ENCODE assay signal across 1 cellular context in the genomic region with DNA sequence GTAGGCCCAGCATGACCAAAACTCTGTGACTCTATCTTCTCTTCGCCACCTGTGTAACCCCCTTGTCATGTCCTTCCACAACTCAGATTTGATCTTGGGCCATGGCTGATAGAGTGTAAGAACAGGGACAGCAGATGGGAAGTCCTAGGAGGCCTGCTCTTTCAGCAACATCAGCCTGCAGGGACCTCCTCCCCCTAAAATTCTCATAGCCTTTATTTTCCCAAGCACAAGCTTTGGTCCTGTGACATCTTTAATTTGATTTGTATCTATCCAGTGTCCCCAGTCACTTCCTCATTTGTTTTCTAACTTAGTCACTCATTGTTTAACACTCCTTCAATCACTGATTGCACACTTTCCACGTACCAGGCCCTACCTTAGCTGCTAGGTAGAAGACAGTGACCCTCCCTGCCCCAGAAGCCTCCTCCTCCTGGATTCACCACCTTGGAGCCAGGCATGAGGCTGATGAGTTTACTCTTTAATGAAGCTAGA.
TF ChIP-seq lines count a peak whose summit lies in the region.

No MANE protein-coding gene starts in this region.

TF ChIP-seq in K562, 482 proteins besides CTCF, POLR2A, EP300 and RAD21 (continued from another document and continues in another):
- TF ChIP-seq TRIM25 (IDR thresholded peaks at IDR 0.05; ENCODE audit: borderline replicate concordance): no peak
- no peak for TF ChIP-seq TCF7 (IDR thresholded peaks at IDR 0.05; ENCODE audit: borderline replicate concordance)
- no peak for TF ChIP-seq PHB2 (IDR thresholded peaks at IDR 0.05; ENCODE audit: low read depth)
- TF ChIP-seq HDAC8 (tag; IDR thresholded peaks at IDR 0.05): no peak
- no peak for TF ChIP-seq THRA (IDR thresholded peaks at IDR 0.05)
- no peak for TF ChIP-seq YY1 (IDR thresholded peaks at IDR 0.05; ENCODE audit: borderline replicate concordance in 1 of 3, control insufficient read depth in 1 of 3, extremely low read depth in 1 of 3, insufficient read depth in 3 of 3, insufficient read length in 1 of 3, insufficient replicate concordance in 2 of 3, low read depth in 1 of 3, low read length in 2 of 3)
- TF ChIP-seq, protein P1, sequence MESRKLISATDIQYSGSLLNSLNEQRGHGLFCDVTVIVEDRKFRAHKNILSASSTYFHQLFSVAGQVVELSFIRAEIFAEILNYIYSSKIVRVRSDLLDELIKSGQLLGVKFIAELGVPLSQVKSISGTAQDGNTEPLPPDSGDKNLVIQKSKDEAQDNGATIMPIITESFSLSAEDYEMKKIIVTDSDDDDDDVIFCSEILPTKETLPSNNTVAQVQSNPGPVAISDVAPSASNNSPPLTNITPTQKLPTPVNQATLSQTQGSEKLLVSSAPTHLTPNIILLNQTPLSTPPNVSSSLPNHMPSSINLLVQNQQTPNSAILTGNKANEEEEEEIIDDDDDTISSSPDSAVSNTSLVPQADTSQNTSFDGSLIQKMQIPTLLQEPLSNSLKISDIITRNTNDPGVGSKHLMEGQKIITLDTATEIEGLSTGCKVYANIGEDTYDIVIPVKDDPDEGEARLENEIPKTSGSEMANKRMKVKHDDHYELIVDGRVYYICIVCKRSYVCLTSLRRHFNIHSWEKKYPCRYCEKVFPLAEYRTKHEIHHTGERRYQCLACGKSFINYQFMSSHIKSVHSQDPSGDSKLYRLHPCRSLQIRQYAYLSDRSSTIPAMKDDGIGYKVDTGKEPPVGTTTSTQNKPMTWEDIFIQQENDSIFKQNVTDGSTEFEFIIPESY (CRISPR knock-in tag; IDR thresholded peaks at IDR 0.05): no peak
- TF ChIP-seq, protein P2, sequence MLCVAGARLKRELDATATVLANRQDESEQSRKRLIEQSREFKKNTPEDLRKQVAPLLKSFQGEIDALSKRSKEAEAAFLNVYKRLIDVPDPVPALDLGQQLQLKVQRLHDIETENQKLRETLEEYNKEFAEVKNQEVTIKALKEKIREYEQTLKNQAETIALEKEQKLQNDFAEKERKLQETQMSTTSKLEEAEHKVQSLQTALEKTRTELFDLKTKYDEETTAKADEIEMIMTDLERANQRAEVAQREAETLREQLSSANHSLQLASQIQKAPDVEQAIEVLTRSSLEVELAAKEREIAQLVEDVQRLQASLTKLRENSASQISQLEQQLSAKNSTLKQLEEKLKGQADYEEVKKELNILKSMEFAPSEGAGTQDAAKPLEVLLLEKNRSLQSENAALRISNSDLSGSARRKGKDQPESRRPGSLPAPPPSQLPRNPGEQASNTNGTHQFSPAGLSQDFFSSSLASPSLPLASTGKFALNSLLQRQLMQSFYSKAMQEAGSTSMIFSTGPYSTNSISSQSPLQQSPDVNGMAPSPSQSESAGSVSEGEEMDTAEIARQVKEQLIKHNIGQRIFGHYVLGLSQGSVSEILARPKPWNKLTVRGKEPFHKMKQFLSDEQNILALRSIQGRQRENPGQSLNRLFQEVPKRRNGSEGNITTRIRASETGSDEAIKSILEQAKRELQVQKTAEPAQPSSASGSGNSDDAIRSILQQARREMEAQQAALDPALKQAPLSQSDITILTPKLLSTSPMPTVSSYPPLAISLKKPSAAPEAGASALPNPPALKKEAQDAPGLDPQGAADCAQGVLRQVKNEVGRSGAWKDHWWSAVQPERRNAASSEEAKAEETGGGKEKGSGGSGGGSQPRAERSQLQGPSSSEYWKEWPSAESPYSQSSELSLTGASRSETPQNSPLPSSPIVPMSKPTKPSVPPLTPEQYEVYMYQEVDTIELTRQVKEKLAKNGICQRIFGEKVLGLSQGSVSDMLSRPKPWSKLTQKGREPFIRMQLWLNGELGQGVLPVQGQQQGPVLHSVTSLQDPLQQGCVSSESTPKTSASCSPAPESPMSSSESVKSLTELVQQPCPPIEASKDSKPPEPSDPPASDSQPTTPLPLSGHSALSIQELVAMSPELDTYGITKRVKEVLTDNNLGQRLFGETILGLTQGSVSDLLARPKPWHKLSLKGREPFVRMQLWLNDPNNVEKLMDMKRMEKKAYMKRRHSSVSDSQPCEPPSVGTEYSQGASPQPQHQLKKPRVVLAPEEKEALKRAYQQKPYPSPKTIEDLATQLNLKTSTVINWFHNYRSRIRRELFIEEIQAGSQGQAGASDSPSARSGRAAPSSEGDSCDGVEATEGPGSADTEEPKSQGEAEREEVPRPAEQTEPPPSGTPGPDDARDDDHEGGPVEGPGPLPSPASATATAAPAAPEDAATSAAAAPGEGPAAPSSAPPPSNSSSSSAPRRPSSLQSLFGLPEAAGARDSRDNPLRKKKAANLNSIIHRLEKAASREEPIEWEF (CRISPR knock-in tag; IDR thresholded peaks at IDR 0.05): no peak
- TF ChIP-seq ZNF589 (CRISPR knock-in tag; IDR thresholded peaks at IDR 0.05; ENCODE audit: low read depth): no peak
- no peak for TF ChIP-seq GABPA (tag; conservative IDR thresholded peaks at IDR 0.05; ENCODE audit: low read depth)
- no peak for TF ChIP-seq SRSF9 (IDR thresholded peaks at IDR 0.05; ENCODE audit: borderline replicate concordance, low read depth, low read length)
- no peak for TF ChIP-seq RBM39 (optimal IDR thresholded peaks at IDR 0.05; ENCODE audit: low read depth, low read length)
- no peak for TF ChIP-seq KLF13 (tag; IDR thresholded peaks at IDR 0.05; ENCODE audit: borderline replicate concordance, low read depth)
- no peak for TF ChIP-seq MAFG (tag; conservative IDR thresholded peaks at IDR 0.05)
- TF ChIP-seq SIN3A (IDR thresholded peaks at IDR 0.05; ENCODE audit: borderline replicate concordance in 2 of 2, control insufficient read depth in 1 of 2, low read depth in 2 of 2, low read length in 2 of 2): peak; percentile 34 to 59; a peak in 3 of 4 replicates
- TF ChIP-seq ZNF134 (CRISPR knock-in tag; conservative IDR thresholded peaks at IDR 0.05): no peak
- 0 out of 4 replicates have a peak, but pooled peaks have one; percentile 23 to 35 for TF ChIP-seq FOXK2 (conservative IDR thresholded peaks at IDR 0.05 in 1 of 2, IDR thresholded peaks at IDR 0.05 in 1 of 2; ENCODE audit: low read depth in 2 of 2)
- TF ChIP-seq SAFB2 (IDR thresholded peaks at IDR 0.05; ENCODE audit: borderline replicate concordance, low read depth, low read length, severe bottlenecking): no peak
- no peak for TF ChIP-seq HNRNPH1 (optimal IDR thresholded peaks at IDR 0.05; ENCODE audit: low read depth, low read length)
- no peak for TF ChIP-seq ZNF518B (CRISPR knock-in tag; IDR thresholded peaks at IDR 0.05)
- peak; percentile 98 for TF ChIP-seq SPI1 (IDR thresholded peaks at IDR 0.05; ENCODE audit: borderline replicate concordance, low read depth, low read length)
- TF ChIP-seq, protein P3, sequence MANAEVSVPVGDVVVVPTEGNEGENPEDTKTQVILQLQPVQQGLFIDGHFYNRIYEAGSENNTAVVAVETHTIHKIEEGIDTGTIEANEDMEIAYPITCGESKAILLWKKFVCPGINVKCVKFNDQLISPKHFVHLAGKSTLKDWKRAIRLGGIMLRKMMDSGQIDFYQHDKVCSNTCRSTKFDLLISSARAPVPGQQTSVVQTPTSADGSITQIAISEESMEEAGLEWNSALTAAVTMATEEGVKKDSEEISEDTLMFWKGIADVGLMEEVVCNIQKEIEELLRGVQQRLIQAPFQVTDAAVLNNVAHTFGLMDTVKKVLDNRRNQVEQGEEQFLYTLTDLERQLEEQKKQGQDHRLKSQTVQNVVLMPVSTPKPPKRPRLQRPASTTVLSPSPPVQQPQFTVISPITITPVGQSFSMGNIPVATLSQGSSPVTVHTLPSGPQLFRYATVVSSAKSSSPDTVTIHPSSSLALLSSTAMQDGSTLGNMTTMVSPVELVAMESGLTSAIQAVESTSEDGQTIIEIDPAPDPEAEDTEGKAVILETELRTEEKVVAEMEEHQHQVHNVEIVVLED (CRISPR knock-in tag; IDR thresholded peaks at IDR 0.05): no peak
- no peak for TF ChIP-seq CEBPG (CRISPR knock-in tag; IDR thresholded peaks at IDR 0.05)
- no peak for TF ChIP-seq CEBPG (tag; conservative IDR thresholded peaks at IDR 0.05 in 1 of 2, IDR thresholded peaks at IDR 0.05 in 1 of 2)
- TF ChIP-seq PRPF4 (IDR thresholded peaks at IDR 0.05; ENCODE audit: insufficient read depth, low read depth, low read length, poor library complexity, severe bottlenecking): no peak
- no peak for TF ChIP-seq ZNF282 (CRISPR knock-in tag; IDR thresholded peaks at IDR 0.05)
- no peak for TF ChIP-seq CHD4 (IDR thresholded peaks at IDR 0.05; ENCODE audit: insufficient read depth, insufficient replicate concordance, low read depth, low read length, poor library complexity, severe bottlenecking)
- TF ChIP-seq BDP1 (IDR thresholded peaks at IDR 0.05; ENCODE audit: insufficient read depth, insufficient read length): no peak
- no peak for TF ChIP-seq ZBTB7A (IDR thresholded peaks at IDR 0.05; ENCODE audit: borderline replicate concordance, control insufficient read depth, low read depth, low read length)
- peak; percentile 51 for TF ChIP-seq MEIS2 (IDR thresholded peaks at IDR 0.05; ENCODE audit: partially characterized antibody)
- peak; percentile 35; the same call in 1 of the 2 replicates for TF ChIP-seq EP400 (IDR thresholded peaks at IDR 0.05)
- TF ChIP-seq SIX5 (IDR thresholded peaks at IDR 0.05; ENCODE audit: borderline replicate concordance in 1 of 2, insufficient read depth in 1 of 2, low read depth in 1 of 2, low read length in 2 of 2): no peak
- TF ChIP-seq ZNF583 (CRISPR knock-in tag; IDR thresholded peaks at IDR 0.05): no peak
- TF ChIP-seq PTBP1 (IDR thresholded peaks at IDR 0.05; ENCODE audit: low read depth, low read length): no peak
- TF ChIP-seq, protein P4, sequence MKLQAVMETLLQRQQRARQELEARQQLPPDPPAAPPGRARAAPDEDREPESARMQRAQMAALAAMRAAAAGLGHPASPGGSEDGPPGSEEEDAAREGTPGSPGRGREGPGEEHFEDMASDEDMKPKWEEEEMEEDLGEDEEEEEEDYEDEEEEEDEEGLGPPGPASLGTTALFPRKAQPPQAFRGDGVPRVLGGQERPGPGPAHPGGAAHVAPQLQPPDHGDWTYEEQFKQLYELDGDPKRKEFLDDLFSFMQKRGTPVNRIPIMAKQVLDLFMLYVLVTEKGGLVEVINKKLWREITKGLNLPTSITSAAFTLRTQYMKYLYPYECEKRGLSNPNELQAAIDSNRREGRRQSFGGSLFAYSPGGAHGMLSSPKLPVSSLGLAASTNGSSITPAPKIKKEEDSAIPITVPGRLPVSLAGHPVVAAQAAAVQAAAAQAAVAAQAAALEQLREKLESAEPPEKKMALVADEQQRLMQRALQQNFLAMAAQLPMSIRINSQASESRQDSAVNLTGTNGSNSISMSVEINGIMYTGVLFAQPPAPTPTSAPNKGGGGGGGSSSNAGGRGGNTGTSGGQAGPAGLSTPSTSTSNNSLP (IDR thresholded peaks at IDR 0.05; ENCODE audit: borderline replicate concordance, low read depth, low read length): no peak
- TF ChIP-seq HDGF (IDR thresholded peaks at IDR 0.05): no peak; the same call in 1 of the 2 replicates
- TF ChIP-seq, protein P5, sequence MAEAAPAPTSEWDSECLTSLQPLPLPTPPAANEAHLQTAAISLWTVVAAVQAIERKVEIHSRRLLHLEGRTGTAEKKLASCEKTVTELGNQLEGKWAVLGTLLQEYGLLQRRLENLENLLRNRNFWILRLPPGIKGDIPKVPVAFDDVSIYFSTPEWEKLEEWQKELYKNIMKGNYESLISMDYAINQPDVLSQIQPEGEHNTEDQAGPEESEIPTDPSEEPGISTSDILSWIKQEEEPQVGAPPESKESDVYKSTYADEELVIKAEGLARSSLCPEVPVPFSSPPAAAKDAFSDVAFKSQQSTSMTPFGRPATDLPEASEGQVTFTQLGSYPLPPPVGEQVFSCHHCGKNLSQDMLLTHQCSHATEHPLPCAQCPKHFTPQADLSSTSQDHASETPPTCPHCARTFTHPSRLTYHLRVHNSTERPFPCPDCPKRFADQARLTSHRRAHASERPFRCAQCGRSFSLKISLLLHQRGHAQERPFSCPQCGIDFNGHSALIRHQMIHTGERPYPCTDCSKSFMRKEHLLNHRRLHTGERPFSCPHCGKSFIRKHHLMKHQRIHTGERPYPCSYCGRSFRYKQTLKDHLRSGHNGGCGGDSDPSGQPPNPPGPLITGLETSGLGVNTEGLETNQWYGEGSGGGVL (CRISPR knock-in tag; IDR thresholded peaks at IDR 0.05): no peak
- no peak for TF ChIP-seq MCM2 (IDR thresholded peaks at IDR 0.05; ENCODE audit: low read depth)
- TF ChIP-seq ZFP1 (CRISPR knock-in tag; IDR thresholded peaks at IDR 0.05): no peak
- TF ChIP-seq ZNF212 (CRISPR knock-in tag; IDR thresholded peaks at IDR 0.05): no peak
